ENCODE assay signal across 16 cellular contexts in the genomic region with DNA sequence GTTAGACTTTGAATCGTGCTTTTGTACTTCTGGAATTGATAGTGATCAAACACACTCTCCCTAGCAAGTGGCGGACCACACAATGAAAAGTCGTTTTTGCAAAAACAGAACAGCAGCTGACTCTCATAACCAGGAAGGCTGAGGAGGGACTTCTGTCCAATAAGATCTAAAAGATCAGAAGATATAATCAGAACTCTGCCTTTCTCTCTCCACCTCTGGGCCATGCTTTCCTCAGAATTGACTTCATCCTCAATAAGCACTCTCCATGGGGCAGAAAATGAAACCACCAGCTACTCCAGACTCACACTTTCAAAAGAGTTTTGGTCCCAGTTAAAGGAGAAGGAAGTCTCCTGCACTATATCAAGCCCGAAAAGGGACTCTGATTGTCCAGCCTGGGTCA. TPM values are rescaled to one million over a fixed set of nuclear protein-coding genes. Genes with fewer than 3 reads are reported as not detected.
DNase-seq lines count a peak whose midpoint lies in the region; ATAC-seq and TF ChIP-seq lines count a peak whose summit lies in the region.
"Had no signal": no experiment of that assay in that cellular context is flagged by ENCODE, and none has a peak within 500 bp of the region (broad histone marks: within the 10 kb centered on the region; RNA-seq: fewer than 3 reads in every experiment).

No MANE protein-coding gene starts in this region.

- no peak for TF ChIP-seq CTCF in upper lobe of right lung (IDR thresholded peaks at IDR 0.05)
- no peak for TF ChIP-seq CTCF in tibial nerve (IDR thresholded peaks at IDR 0.05)

- peak overlapping the region; percentile 21 for H3K4me2 ChIP-seq in Karpas-422 (ENCODE audit: low read depth, low read length, poor library complexity, severe bottlenecking)

- no peak overlapping the region for H2AFZ ChIP-seq in Karpas-422 (ENCODE audit: low read length)

- no peaks in the 10 kb centered on the region for H4K20me1 ChIP-seq in Karpas-422 (ENCODE audit: insufficient read depth, low read depth, low read length)

- H3K36me3 ChIP-seq in Karpas-422 (ENCODE audit: insufficient read depth, low read length), result no peaks in the 10 kb centered on the region
- H3K36me3 ChIP-seq in upper lobe of right lung, result no peaks in the 10 kb centered on the region
- no peaks in the 10 kb centered on the region for H3K36me3 ChIP-seq in tibial nerve

- H3K27me3 ChIP-seq in Karpas-422 (ENCODE audit: low read length) (no peaks in the 10 kb centered on the region), upper lobe of right lung (no peaks in the 10 kb centered on the region), tibial nerve (no peaks in the 10 kb centered on the region)
- H3K27me3 ChIP-seq: testis had no signal

- ATAC-seq in upper lobe of right lung (no peak), GM21390 (IDR thresholded peaks at IDR 0.05; ENCODE audit: unreplicated experiment) (no peak)
- ATAC-seq: activated naive CD8-positive, alpha-beta T cell treated with anti-CD3 and anti-CD28 coated beads, Interleukin-2, amount 50 U/mL, for 24 hours had no signal

- 38 to 51% methylated on average over 4 of the region's 4 CpGs for WGBS in tibial nerve, 2 donors

- intact Hi-C loops in upper lobe of right lung (cut with DNase I), result no loop called here

- H3K9ac ChIP-seq in Karpas-422 (ENCODE audit: low read length), result no peak overlapping the region

- DNase-seq in Karpas-422, result no peak
- peak; percentile 1 to 44 for DNase-seq in lung microvascular endothelial cell (ENCODE audit: low read depth in 2 of 2)
- no peak for DNase-seq in upper lobe of right lung
- no peak for DNase-seq in tibial nerve (ENCODE audit: low spot score in 2 of 2)
- DNase-seq: activated CD4-positive, alpha-beta memory T cell treated with anti-CD3 and anti-CD28 coated beads, Interleukin-2, amount 10 ng/mL, durations not matched to agents 7 days and 5 days; activated naive CD8-positive, alpha-beta T cell treated with anti-CD3 and anti-CD28 coated beads, Interleukin-2, amount 50 U/mL, for 24 hours; C1 segment of cervical spinal cord; central memory CD4-positive, alpha-beta T cell; DMS79; foreskin fibroblast; KG1; NK-92 treated with Interleukin-12 subunit alpha and Interleukin-12 subunit beta, amount 100 ng/mL, for 24 hours; testis had no signal

- no peaks in the 10 kb centered on the region for H3K9me2 ChIP-seq in Karpas-422 (replicated peaks; ENCODE audit: insufficient read depth, low read length)

- no peak overlapping the region for H3K27ac ChIP-seq in Karpas-422 (ENCODE audit: low read length)
- peak overlapping the region; percentile 34 for H3K27ac ChIP-seq in angular gyrus (ENCODE audit: low read depth, low read length)
- H3K27ac ChIP-seq in temporal lobe (ENCODE audit: low read depth, low read length), result peak overlapping the region; percentile 21
- H3K27ac ChIP-seq in upper lobe of right lung, result no peak overlapping the region
- H3K27ac ChIP-seq in tibial nerve, result no peak overlapping the region
- H3K27ac ChIP-seq: testis had no signal

- peaks cover 26% of the 10 kb centered on the region for H3K4me1 ChIP-seq in Karpas-422 (ENCODE audit: low read length)
- no peaks in the 10 kb centered on the region for H3K4me1 ChIP-seq in upper lobe of right lung
- no peaks in the 10 kb centered on the region for H3K4me1 ChIP-seq in tibial nerve
- H3K4me1 ChIP-seq: testis had no signal

- no peaks in the 10 kb centered on the region for H3K79me2 ChIP-seq in Karpas-422 (ENCODE audit: low read length)

- TF ChIP-seq EP300 in tibial nerve (IDR thresholded peaks at IDR 0.05), result no peak

- H3K9me3 ChIP-seq in Karpas-422 (ENCODE audit: low read length) (no peaks in the 10 kb centered on the region), upper lobe of right lung (no peaks in the 10 kb centered on the region), tibial nerve (peaks cover 0 to 20% (median 1%) of the 10 kb centered on the region in 4 donors)
- H3K9me3 ChIP-seq: testis had no signal

- H3K4me3 ChIP-seq in Karpas-422 (ENCODE audit: low read length) (no peak overlapping the region), upper lobe of right lung (no peak overlapping the region), tibial nerve (no peak overlapping the region)
- H3K4me3 ChIP-seq: testis had no signal

- TF ChIP-seq POLR2A in tibial nerve (IDR thresholded peaks at IDR 0.05), result no peak

RNA-seq across cellular contexts. Expression of a gene that starts 55.3 kb away (rescaled TPM):
- total RNA-seq in Karpas-422 (2014; rRNA removed; shearing (Covaris generic); ENCODE audit: low replicate concordance), result 1.6 and 3.1 TPM in 2 replicates
- total RNA-seq in lung microvascular endothelial cell, result 0.20 and 1.7 TPM in 2 replicates
- total RNA-seq in temporal lobe, result 1.7 TPM
- 1.6 TPM for total RNA-seq in upper lobe of right lung
- 1 to 10 TPM in 2 of 4 donors, not detected in 2; 1.0 to 1.5 TPM for total RNA-seq in tibial nerve

Comparison
In these comparisons a context has a peak if more than half of its experiments do, and no peak if none do; other contexts are left out.
1. DNase-seq: peak in lung microvascular endothelial cell (2 of 2); none in Karpas-422 (single experiment), upper lobe of right lung (single experiment) and tibial nerve (0 of 2).
2. H3K27ac ChIP-seq: peak in angular gyrus (single experiment) and temporal lobe (single experiment); none in Karpas-422 (single experiment), upper lobe of right lung (single experiment) and tibial nerve (0 of 4).